8 cellular contexts compared by ENCODE assay signal in the genomic region with DNA sequence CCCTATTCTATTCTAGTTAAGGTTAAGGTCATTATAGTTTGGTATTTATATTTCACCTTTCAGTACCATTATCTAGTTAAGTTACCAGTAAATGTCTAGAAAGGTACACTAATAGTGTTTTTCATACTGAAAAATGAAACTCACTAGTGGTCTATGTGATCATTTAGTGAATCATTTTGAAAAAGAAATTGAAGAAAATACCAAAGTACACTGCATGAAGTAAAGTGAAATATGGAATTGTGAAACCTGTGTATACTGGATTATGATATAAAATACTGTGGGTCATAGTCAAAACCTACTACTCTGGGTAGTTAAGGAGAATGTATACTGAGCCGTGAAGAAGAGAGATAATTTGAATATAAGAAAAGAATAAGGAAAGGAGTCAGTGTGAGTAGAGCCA. TPM values are rescaled to one million over a fixed set of nuclear protein-coding genes. Genes with fewer than 3 reads are reported as not detected.
DNase-seq lines count a peak whose midpoint lies in the region; ATAC-seq, FAIRE-seq and TF ChIP-seq lines count a peak whose summit lies in the region.
"Not testable (repeated sequence)": the region's sequence is repeated elsewhere in the genome, so short reads cannot be mapped to it uniquely, and the experiment has no call there.

No MANE protein-coding gene starts in this region.

- intact Hi-C loops in A673 (cut with micrococcal nuclease; ENCODE audit: unreplicated experiment), result not testable (repeated sequence)

- FAIRE-seq in astrocyte (lab: Jason Lieb, UNC), result peak; percentile 49

- not testable (repeated sequence) for H3K4me2 ChIP-seq in astrocyte (ENCODE audit: low read length)

- CTCF ChIA-PET in A673 (lab: Charles Lee), result not testable (repeated sequence)

- not testable (repeated sequence) for BruUV-seq in A673 (replicated peaks; lab: Mats Ljungman, UMichigan)

- H2AFZ ChIP-seq in astrocyte (ENCODE audit: low read depth, low read length), result not testable (repeated sequence)

- H3K9ac ChIP-seq in astrocyte (ENCODE audit: low read length), result not testable (repeated sequence)

- H3K4me1 Mint-ChIP-seq in T-helper 17 cell, result peaks cover 26% of the 10 kb centered on the region
- not testable (repeated sequence) for H3K4me1 Mint-ChIP-seq in astrocyte (ENCODE audit: low read depth, unreplicated experiment)

- not testable (repeated sequence) for DNase-seq in A673 (ENCODE audit: low spot score); T-helper 17 cell; astrocyte (ENCODE audit: low read depth)

- not testable (repeated sequence) for H3K9me3 ChIP-seq in A673 (ENCODE audit: low read depth, low read length, poor library complexity, severe bottlenecking); T-helper 17 cell (ENCODE audit: control insufficient read depth, low read length, poor library complexity, severe bottlenecking); astrocyte (ENCODE audit: insufficient read depth, low read depth, low read length)

- ATAC-seq in GM18861 (IDR thresholded peaks at IDR 0.05; ENCODE audit: unreplicated experiment) (peak; percentile 89), GM19452 (IDR thresholded peaks at IDR 0.05; ENCODE audit: unreplicated experiment) (peak; percentile 83), GM21737 (IDR thresholded peaks at IDR 0.05; ENCODE audit: unreplicated experiment) (peak; percentile 93), HG02970 (IDR thresholded peaks at IDR 0.05; ENCODE audit: low FRiP score, unreplicated experiment) (peak; percentile 65), HG03342 (IDR thresholded peaks at IDR 0.05; ENCODE audit: unreplicated experiment) (peak; percentile 87)
- not testable (repeated sequence) for ATAC-seq in T-helper 17 cell

- H3K27ac Mint-ChIP-seq in T-helper 17 cell (peak overlapping the region; percentile 78), astrocyte (ENCODE audit: unreplicated experiment) (peak overlapping the region; percentile 29)

- H3K36me3 ChIP-seq in A673 (ENCODE audit: insufficient read depth, low read length, poor library complexity, severe bottlenecking); astrocyte (ENCODE audit: insufficient read depth, low read length): not testable (repeated sequence)

- POLR2A ChIA-PET in A673 (lab: Charles Lee; ENCODE audit: low non-redundant PET), result interaction anchor here (0.6 kb wide), 1 partner anchor 43 kb away, joined by 4 read pairs; no protein-coding TSS in a partner anchor

- not testable (repeated sequence) for H3K27me3 ChIP-seq in A673 (replicated peaks; ENCODE audit: insufficient read depth, low read depth, low read length, poor library complexity); astrocyte (ENCODE audit: insufficient read depth, low read length)

- H3K27me3 Mint-ChIP-seq in T-helper 17 cell; astrocyte (ENCODE audit: low read depth, unreplicated experiment): not testable (repeated sequence)

- peak overlapping the region; percentile 41 for H3K27ac ChIP-seq in A673 (ENCODE audit: low read depth, low read length, poor library complexity, severe bottlenecking)
- H3K27ac ChIP-seq in astrocyte (ENCODE audit: low read depth, low read length), result not testable (repeated sequence)

- peak overlapping the region; percentile 47 for H3K4me3 Mint-ChIP-seq in T-helper 17 cell
- H3K4me3 Mint-ChIP-seq in astrocyte (ENCODE audit: unreplicated experiment), result not testable (repeated sequence)

- not testable (repeated sequence) for H3K36me3 Mint-ChIP-seq in T-helper 17 cell (ENCODE audit: low read depth); astrocyte (ENCODE audit: low read depth, unreplicated experiment)

- not testable (repeated sequence) for H4K20me1 ChIP-seq in astrocyte (ENCODE audit: insufficient read depth, low read length)

- peaks cover 11% of the 10 kb centered on the region for H3K4me1 ChIP-seq in A673 (ENCODE audit: insufficient read depth, low read length, poor library complexity, severe bottlenecking)
- not testable (repeated sequence) for H3K4me1 ChIP-seq in astrocyte (ENCODE audit: insufficient read depth, low read length)

- not testable (repeated sequence) for TF ChIP-seq CTCF in A673 (conservative IDR thresholded peaks at IDR 0.05; ENCODE audit: low read depth, low read length); astrocyte (IDR thresholded peaks at IDR 0.05; ENCODE audit: insufficient read depth, low read depth, low read length)

- not testable (repeated sequence) for H3K9me3 Mint-ChIP-seq in astrocyte (ENCODE audit: unreplicated experiment)

- H3K4me3 ChIP-seq in A673 (ENCODE audit: low read depth, low read length, poor library complexity, severe bottlenecking); astrocyte (ENCODE audit: insufficient read depth, low read depth, low read length): not testable (repeated sequence)

- not testable (repeated sequence) for H3K79me2 ChIP-seq in astrocyte (ENCODE audit: insufficient read depth, low read length)

RNA-seq across cellular contexts. Expression of gene MXI1, which starts 44.0 kb away (rescaled TPM):
- total RNA-seq in A673 (2021), result 17.3 and 21.1 TPM in 2 replicates
- 10 to 100 TPM; 43.2 to 48.8 TPM for total RNA-seq in T-helper 17 cell
- 31.5 and 35.4 TPM in 2 replicates for total RNA-seq in astrocyte

RNA-seq across cellular contexts. Expression of gene SMNDC1, which starts 53.3 kb away (rescaled TPM):
- total RNA-seq in A673 (2021) (53.1 and 57.8 TPM in 2 replicates), T-helper 17 cell (10 to 100 TPM; 33.7 to 50.4 TPM), astrocyte (40.8 and 46.7 TPM in 2 replicates)
